ENCODE assay signal across 8 cellular contexts in genomic region chr15:32614712-32615050, GRCh38. TPM values are rescaled to one million over a fixed set of nuclear protein-coding genes. Genes with fewer than 3 reads are reported as not detected.
DNase-seq lines count a peak whose midpoint lies in the region; ATAC-seq and TF ChIP-seq lines count a peak whose summit lies in the region.
"Not testable (repeated sequence)": the region's sequence is repeated elsewhere in the genome, so short reads cannot be mapped to it uniquely, and the experiment has no call there.

No MANE protein-coding gene starts in this region.

- not testable (repeated sequence) for H3K4me1 ChIP-seq in DND-41 (ENCODE audit: insufficient read depth, low read length); PC-9 (replicated peaks; ENCODE audit: insufficient read depth); mucosa of rectum (ENCODE audit: control insufficient read depth in 2 of 2, insufficient read depth in 2 of 2, low read length in 2 of 2)

- BruUV-seq in PC-9 (replicated peaks; lab: Mats Ljungman, UMichigan) = TSS peak; percentile 93

- not testable (repeated sequence) for H3K9me3 ChIP-seq in DND-41 (ENCODE audit: insufficient read depth, low read length, severe bottlenecking); PC-9 (ENCODE audit: insufficient read depth, low read depth); mucosa of rectum (ENCODE audit: control insufficient read depth in 2 of 2, low read length in 2 of 2)

- ATAC-seq in DND-41 (ENCODE audit: insufficient read depth, low read depth) (peak; percentile 52), GM21515 (IDR thresholded peaks at IDR 0.05; ENCODE audit: unreplicated experiment) (peak; percentile 19), HG03066 (IDR thresholded peaks at IDR 0.05; ENCODE audit: low read depth, unreplicated experiment) (peak; percentile 25)
- peak; percentile 10 for ATAC-seq in stimulated activated naive CD8-positive, alpha-beta T cell treated with anti-CD3 and anti-CD28 coated beads, Interleukin-15, Interleukin-2, amounts not matched to agents 100 U/mL and 50 U/mL, for 24 hours

- H2AFZ ChIP-seq in DND-41 (ENCODE audit: low read depth, low read length) = peak overlapping the region; percentile 68
- H2AFZ ChIP-seq in PC-9 = not testable (repeated sequence)

- H3K27me3 ChIP-seq in DND-41 (ENCODE audit: insufficient read depth, low read length, poor library complexity); PC-9 (ENCODE audit: insufficient read depth, low read depth); mucosa of rectum (ENCODE audit: control insufficient read depth in 2 of 2, insufficient read depth in 2 of 2, low read length in 2 of 2): not testable (repeated sequence)

- POLR2A ChIA-PET in PC-9 (lab: Charles Lee; ENCODE audit: unreplicated experiment) = not testable (repeated sequence)

- CTCF ChIA-PET in PC-9 (lab: Charles Lee) = not testable (repeated sequence)

- DNase-seq in DND-41; PC-9; fibroblast of villous mesenchyme (ENCODE audit: low read depth); stimulated activated naive CD8-positive, alpha-beta T cell treated with anti-CD3 and anti-CD28 coated beads, Interleukin-15, Interleukin-2, amounts not matched to agents 100 U/mL and 50 U/mL, for 24 hours: not testable (repeated sequence)

- intact Hi-C loops in PC-9 (cut with micrococcal nuclease; ENCODE audit: unreplicated experiment) = not testable (repeated sequence)

- H4K20me1 ChIP-seq in DND-41 (ENCODE audit: insufficient read depth, low read length); PC-9 (ENCODE audit: insufficient read depth): not testable (repeated sequence)

- H3K27ac ChIP-seq in DND-41 (ENCODE audit: low read length) (peak overlapping the region; percentile 97), PC-9 (0 out of 2 replicates have a peak overlapping the region, but pooled peaks have one; percentile 41), angular gyrus (ENCODE audit: low read depth, low read length) (peak overlapping the region; percentile 84), mucosa of rectum (ENCODE audit: low read depth in 2 of 2, low read length in 2 of 2) (peak overlapping the region; percentile 77 to 82)

- H3F3A ChIP-seq in PC-9 (ENCODE audit: insufficient read depth, low read depth) = not testable (repeated sequence)

- H3K36me3 ChIP-seq in DND-41 (ENCODE audit: insufficient read depth, low read length); PC-9 (ENCODE audit: low read depth); mucosa of rectum (ENCODE audit: control insufficient read depth in 2 of 2, insufficient read depth in 2 of 2, low read length in 2 of 2): not testable (repeated sequence)

- H3K4me3 ChIP-seq in DND-41 (ENCODE audit: low read depth in 1 of 2, low read length in 2 of 2) (peak overlapping the region; percentile 47 to 78; a peak in 3 of 4 replicates), PC-9 (peak overlapping the region; percentile 74), fibroblast of villous mesenchyme (ENCODE audit: low read depth, low read length) (peak overlapping the region; percentile 71), mucosa of rectum (ENCODE audit: low read length in 2 of 2) (peak overlapping the region; percentile 75 to 85)

- H3K9me2 ChIP-seq in PC-9 (ENCODE audit: insufficient read depth) = not testable (repeated sequence)

- TF ChIP-seq CTCF in DND-41 (IDR thresholded peaks at IDR 0.05; ENCODE audit: borderline replicate concordance, extremely low read depth, low read length, poor library complexity, severe bottlenecking); PC-9 (conservative IDR thresholded peaks at IDR 0.05); fibroblast of villous mesenchyme (IDR thresholded peaks at IDR 0.05; ENCODE audit: insufficient read depth, low read depth, low read length): not testable (repeated sequence)

- H3K79me2 ChIP-seq in DND-41 (ENCODE audit: insufficient read depth, low read length) (peaks cover 43% of the 10 kb centered on the region), PC-9 (ENCODE audit: low read depth) (peaks cover 38% of the 10 kb centered on the region)

- H3K4me2 ChIP-seq in DND-41 (ENCODE audit: insufficient read depth, low read length) (peak overlapping the region; percentile 48), PC-9 (peak overlapping the region; percentile 49)

- peak overlapping the region; percentile 83 for H3K9ac ChIP-seq in DND-41 (ENCODE audit: low read depth, low read length)
- H3K9ac ChIP-seq in mucosa of rectum (ENCODE audit: low read depth in 1 of 2, low read length in 2 of 2) = peak overlapping the region; percentile 41 to 68

RNA-seq across cellular contexts. Expression of gene ARHGAP11A, which starts 0.6 kb away (rescaled TPM):
- total RNA-seq in PC-9 (2021) (81.5 and 91.6 TPM in 2 replicates), fibroblast of villous mesenchyme (14.5 and 25.5 TPM in 2 replicates)

RNA-seq across cellular contexts. Expression of gene GOLGA8N, which starts 21.4 kb away (rescaled TPM):
- total RNA-seq in PC-9 (2021) = 1.6 and 2.4 TPM in 2 replicates
- 1.7 and 2.6 TPM in 2 replicates for total RNA-seq in fibroblast of villous mesenchyme

RNA-seq across cellular contexts. Expression of gene SCG5, which starts 26.8 kb away (rescaled TPM):
- total RNA-seq in PC-9 (2021) (0.39 TPM in 1 of 2 replicates, not detected in the other), fibroblast of villous mesenchyme (8.7 and 17.7 TPM in 2 replicates)

Comparison
In these comparisons a context has a peak if more than half of its experiments do, and no peak if none do; other contexts are left out.
1. H3K27ac ChIP-seq: peak in every context shown above with its lines; median percentile 97 in DND-41; 84 in angular gyrus; 80 in mucosa of rectum; 41 in PC-9.